ENCODE assay signal across 1 cellular context in the genomic region with DNA sequence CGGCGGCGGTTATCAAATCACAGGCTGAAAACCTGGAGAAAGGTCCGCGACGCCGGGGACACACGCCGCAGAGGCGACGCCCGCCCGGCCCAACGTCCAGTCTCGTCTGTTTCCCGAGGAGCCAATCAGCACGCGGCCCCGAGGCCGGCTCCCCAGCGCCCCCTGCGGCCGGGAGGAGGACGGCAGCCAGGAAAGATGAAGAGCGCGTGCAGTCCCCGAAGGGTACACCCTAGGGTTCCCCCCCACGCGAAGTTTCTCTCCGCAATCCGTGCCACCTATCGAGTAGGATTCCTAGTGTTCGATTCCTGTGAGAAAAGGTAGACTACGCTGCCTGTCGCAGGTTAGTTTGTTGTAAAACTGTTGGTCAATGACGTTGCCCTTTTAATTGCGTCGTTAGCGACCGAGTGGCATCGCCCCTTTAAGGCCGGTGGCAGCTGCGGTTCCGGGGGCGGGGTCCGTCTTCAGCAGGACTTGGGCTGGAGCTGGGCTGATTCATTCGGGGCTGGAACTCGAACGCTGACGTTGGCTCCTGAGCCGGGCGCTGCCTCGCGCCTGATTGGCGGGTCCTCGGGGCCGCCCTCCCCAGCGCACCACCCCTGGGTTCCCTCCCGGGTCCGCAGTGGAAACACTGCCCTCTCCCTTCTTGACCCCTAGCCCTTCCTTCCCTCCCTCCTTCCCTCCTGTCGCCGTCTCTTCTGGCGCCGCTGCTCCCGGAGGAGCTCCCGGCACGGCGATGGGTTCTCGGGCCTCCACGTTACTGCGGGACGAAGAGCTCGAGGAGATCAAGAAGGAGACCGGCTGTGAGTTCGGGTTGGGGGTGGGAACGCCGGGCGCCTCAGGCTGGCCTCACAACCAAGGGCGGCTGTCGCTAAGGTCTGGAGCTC.
TF ChIP-seq lines count a peak whose summit lies in the region.

A gene (plus strand): TSS at position 619 of the 884 bp plus-strand sequence. CDS start 115 bp downstream, at position 734.
A gene with protein sequence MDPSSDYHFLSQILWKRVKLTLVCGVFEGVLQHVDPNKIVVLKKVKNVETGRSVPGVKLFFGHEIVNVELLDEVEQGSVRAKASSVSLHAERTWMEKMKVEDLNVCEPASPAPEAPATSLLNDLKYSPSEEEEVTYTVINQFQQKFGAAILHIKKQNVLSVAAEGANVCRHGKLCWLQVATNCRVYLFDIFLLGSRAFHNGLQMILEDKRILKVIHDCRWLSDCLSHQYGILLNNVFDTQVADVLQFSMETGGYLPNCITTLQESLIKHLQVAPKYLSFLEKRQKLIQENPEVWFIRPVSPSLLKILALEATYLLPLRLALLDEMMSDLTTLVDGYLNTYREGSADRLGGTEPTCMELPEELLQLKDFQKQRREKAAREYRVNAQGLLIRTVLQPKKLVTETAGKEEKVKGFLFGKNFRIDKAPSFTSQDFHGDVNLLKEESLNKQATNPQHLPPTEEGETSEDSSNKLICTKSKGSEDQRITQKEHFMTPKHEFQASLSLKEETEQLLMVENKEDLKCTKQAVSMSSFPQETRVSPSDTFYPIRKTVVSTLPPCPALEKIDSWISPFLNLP (minus strand): TSS at position 108 of the 884 bp plus-strand sequence. CDS start 4,182 bp downstream, outside the sequence.

TF ChIP-seq in SK-N-SH, 30 proteins besides CTCF, POLR2A, EP300 and RAD21 (continued from another document):
- TF ChIP-seq EZH2phosphoT487 (IDR thresholded peaks at IDR 0.05; ENCODE audit: borderline replicate concordance, low read depth) (no peak), MXI1 (IDR thresholded peaks at IDR 0.05; ENCODE audit: low read depth, low read length) (peak; percentile 68; the same call in 1 of the 2 replicates), NRF1 (IDR thresholded peaks at IDR 0.05; ENCODE audit: low read depth, low read length) (peak; percentile 35), TCF12 (IDR thresholded peaks at IDR 0.05) (no peak; the same call in 1 of the 2 replicates), NFIC (IDR thresholded peaks at IDR 0.05; ENCODE audit: borderline replicate concordance) (no peak), FOSL2 (IDR thresholded peaks at IDR 0.05; ENCODE audit: borderline replicate concordance, low read depth) (peak; percentile 22; the same call in 1 of the 2 replicates), GABPA (IDR thresholded peaks at IDR 0.05; ENCODE audit: low read depth) (peak; percentile 46; the same call in 1 of the 2 replicates)
- TF ChIP-seq, protein P1, sequence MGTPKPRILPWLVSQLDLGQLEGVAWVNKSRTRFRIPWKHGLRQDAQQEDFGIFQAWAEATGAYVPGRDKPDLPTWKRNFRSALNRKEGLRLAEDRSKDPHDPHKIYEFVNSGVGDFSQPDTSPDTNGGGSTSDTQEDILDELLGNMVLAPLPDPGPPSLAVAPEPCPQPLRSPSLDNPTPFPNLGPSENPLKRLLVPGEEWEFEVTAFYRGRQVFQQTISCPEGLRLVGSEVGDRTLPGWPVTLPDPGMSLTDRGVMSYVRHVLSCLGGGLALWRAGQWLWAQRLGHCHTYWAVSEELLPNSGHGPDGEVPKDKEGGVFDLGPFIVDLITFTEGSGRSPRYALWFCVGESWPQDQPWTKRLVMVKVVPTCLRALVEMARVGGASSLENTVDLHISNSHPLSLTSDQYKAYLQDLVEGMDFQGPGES (IDR thresholded peaks at IDR 0.05; ENCODE audit: low read depth, low read length) = no peak
- TF ChIP-seq, protein P2, sequence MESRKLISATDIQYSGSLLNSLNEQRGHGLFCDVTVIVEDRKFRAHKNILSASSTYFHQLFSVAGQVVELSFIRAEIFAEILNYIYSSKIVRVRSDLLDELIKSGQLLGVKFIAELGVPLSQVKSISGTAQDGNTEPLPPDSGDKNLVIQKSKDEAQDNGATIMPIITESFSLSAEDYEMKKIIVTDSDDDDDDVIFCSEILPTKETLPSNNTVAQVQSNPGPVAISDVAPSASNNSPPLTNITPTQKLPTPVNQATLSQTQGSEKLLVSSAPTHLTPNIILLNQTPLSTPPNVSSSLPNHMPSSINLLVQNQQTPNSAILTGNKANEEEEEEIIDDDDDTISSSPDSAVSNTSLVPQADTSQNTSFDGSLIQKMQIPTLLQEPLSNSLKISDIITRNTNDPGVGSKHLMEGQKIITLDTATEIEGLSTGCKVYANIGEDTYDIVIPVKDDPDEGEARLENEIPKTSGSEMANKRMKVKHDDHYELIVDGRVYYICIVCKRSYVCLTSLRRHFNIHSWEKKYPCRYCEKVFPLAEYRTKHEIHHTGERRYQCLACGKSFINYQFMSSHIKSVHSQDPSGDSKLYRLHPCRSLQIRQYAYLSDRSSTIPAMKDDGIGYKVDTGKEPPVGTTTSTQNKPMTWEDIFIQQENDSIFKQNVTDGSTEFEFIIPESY (IDR thresholded peaks at IDR 0.05; ENCODE audit: borderline replicate concordance, low read depth) = no peak
- TF ChIP-seq, protein P3, sequence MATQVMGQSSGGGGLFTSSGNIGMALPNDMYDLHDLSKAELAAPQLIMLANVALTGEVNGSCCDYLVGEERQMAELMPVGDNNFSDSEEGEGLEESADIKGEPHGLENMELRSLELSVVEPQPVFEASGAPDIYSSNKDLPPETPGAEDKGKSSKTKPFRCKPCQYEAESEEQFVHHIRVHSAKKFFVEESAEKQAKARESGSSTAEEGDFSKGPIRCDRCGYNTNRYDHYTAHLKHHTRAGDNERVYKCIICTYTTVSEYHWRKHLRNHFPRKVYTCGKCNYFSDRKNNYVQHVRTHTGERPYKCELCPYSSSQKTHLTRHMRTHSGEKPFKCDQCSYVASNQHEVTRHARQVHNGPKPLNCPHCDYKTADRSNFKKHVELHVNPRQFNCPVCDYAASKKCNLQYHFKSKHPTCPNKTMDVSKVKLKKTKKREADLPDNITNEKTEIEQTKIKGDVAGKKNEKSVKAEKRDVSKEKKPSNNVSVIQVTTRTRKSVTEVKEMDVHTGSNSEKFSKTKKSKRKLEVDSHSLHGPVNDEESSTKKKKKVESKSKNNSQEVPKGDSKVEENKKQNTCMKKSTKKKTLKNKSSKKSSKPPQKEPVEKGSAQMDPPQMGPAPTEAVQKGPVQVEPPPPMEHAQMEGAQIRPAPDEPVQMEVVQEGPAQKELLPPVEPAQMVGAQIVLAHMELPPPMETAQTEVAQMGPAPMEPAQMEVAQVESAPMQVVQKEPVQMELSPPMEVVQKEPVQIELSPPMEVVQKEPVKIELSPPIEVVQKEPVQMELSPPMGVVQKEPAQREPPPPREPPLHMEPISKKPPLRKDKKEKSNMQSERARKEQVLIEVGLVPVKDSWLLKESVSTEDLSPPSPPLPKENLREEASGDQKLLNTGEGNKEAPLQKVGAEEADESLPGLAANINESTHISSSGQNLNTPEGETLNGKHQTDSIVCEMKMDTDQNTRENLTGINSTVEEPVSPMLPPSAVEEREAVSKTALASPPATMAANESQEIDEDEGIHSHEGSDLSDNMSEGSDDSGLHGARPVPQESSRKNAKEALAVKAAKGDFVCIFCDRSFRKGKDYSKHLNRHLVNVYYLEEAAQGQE (IDR thresholded peaks at IDR 0.05; ENCODE audit: low read depth, low read length) = no peak
- TF ChIP-seq, protein P4, sequence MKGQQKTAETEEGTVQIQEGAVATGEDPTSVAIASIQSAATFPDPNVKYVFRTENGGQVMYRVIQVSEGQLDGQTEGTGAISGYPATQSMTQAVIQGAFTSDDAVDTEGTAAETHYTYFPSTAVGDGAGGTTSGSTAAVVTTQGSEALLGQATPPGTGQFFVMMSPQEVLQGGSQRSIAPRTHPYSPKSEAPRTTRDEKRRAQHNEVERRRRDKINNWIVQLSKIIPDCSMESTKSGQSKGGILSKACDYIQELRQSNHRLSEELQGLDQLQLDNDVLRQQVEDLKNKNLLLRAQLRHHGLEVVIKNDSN (IDR thresholded peaks at IDR 0.05; ENCODE audit: borderline replicate concordance, low read depth) = no peak
